ENCODE assay signal across 1 cellular context in the genomic region with DNA sequence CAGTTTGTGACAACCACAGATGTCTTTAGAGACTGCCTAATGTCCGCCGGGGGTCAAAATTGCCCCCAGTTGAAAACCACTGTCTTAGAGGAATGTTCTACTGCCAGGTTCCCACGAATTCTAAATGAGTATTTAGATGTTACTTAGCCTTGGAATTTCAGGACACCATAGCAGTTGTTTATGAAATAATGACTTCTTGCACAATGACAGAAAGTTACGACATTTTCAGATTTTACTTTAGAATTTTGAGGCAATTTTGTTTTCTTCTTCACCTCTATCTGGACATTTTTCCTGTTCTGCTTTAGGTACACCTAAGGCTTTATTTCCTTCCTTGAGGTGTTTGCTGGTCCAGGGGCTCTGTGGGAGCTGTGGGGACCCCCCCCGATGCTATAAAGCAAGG.
TF ChIP-seq lines count a peak whose summit lies in the region.

No MANE protein-coding gene starts in this region.

TF ChIP-seq in GM23338, 12 proteins besides CTCF, POLR2A, EP300 and RAD21 (continued from another document):
- TF ChIP-seq, protein P1, sequence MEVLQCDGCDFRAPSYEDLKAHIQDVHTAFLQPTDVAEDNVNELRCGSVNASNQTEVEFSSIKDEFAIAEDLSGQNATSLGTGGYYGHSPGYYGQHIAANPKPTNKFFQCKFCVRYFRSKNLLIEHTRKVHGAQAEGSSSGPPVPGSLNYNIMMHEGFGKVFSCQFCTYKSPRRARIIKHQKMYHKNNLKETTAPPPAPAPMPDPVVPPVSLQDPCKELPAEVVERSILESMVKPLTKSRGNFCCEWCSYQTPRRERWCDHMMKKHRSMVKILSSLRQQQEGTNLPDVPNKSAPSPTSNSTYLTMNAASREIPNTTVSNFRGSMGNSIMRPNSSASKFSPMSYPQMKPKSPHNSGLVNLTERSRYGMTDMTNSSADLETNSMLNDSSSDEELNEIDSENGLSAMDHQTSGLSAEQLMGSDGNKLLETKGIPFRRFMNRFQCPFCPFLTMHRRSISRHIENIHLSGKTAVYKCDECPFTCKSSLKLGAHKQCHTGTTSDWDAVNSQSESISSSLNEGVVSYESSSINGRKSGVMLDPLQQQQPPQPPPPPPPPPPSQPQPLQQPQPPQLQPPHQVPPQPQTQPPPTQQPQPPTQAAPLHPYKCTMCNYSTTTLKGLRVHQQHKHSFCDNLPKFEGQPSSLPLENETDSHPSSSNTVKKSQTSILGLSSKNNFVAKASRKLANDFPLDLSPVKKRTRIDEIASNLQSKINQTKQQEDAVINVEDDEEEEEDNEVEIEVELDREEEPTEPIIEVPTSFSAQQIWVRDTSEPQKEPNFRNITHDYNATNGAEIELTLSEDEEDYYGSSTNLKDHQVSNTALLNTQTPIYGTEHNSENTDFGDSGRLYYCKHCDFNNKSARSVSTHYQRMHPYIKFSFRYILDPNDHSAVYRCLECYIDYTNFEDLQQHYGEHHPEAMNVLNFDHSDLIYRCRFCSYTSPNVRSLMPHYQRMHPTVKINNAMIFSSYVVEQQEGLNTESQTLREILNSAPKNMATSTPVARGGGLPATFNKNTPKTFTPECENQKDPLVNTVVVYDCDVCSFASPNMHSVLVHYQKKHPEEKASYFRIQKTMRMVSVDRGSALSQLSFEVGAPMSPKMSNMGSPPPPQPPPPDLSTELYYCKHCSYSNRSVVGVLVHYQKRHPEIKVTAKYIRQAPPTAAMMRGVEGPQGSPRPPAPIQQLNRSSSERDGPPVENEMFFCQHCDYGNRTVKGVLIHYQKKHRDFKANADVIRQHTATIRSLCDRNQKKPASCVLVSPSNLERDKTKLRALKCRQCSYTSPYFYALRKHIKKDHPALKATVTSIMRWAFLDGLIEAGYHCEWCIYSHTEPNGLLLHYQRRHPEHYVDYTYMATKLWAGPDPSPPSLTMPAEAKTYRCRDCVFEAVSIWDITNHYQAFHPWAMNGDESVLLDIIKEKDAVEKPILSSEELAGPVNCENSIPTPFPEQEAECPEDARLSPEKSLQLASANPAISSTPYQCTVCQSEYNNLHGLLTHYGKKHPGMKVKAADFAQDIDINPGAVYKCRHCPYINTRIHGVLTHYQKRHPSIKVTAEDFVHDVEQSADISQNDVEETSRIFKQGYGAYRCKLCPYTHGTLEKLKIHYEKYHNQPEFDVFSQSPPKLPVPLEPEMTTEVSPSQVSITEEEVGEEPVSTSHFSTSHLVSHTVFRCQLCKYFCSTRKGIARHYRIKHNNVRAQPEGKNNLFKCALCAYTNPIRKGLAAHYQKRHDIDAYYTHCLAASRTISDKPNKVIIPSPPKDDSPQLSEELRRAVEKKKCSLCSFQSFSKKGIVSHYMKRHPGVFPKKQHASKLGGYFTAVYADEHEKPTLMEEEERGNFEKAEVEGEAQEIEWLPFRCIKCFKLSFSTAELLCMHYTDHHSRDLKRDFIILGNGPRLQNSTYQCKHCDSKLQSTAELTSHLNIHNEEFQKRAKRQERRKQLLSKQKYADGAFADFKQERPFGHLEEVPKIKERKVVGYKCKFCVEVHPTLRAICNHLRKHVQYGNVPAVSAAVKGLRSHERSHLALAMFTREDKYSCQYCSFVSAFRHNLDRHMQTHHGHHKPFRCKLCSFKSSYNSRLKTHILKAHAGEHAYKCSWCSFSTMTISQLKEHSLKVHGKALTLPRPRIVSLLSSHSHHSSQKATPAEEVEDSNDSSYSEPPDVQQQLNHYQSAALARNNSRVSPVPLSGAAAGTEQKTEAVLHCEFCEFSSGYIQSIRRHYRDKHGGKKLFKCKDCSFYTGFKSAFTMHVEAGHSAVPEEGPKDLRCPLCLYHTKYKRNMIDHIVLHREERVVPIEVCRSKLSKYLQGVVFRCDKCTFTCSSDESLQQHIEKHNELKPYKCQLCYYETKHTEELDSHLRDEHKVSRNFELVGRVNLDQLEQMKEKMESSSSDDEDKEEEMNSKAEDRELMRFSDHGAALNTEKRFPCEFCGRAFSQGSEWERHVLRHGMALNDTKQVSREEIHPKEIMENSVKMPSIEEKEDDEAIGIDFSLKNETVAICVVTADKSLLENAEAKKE (CRISPR knock-in tag; IDR thresholded peaks at IDR 0.05), result no peak
- TF ChIP-seq STAT1 (IDR thresholded peaks at IDR 0.05; ENCODE audit: unreplicated experiment) (no peak), POLR2AphosphoS5 (IDR thresholded peaks at IDR 0.05; ENCODE audit: low read depth) (no peak), ZNF114 (CRISPR knock-in tag; IDR thresholded peaks at IDR 0.05) (no peak), EZH2 (IDR thresholded peaks at IDR 0.05; ENCODE audit: low read depth, unreplicated experiment) (no peak), ZNF331 (CRISPR knock-in tag; IDR thresholded peaks at IDR 0.05; ENCODE audit: low read depth) (no peak), CREB1 (CRISPR knock-in tag; IDR thresholded peaks at IDR 0.05; ENCODE audit: low read depth) (no peak), JUNB (IDR thresholded peaks at IDR 0.05; ENCODE audit: unreplicated experiment) (no peak)
- TF ChIP-seq, protein P2, sequence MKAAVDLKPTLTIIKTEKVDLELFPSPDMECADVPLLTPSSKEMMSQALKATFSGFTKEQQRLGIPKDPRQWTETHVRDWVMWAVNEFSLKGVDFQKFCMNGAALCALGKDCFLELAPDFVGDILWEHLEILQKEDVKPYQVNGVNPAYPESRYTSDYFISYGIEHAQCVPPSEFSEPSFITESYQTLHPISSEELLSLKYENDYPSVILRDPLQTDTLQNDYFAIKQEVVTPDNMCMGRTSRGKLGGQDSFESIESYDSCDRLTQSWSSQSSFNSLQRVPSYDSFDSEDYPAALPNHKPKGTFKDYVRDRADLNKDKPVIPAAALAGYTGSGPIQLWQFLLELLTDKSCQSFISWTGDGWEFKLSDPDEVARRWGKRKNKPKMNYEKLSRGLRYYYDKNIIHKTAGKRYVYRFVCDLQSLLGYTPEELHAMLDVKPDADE (IDR thresholded peaks at IDR 0.05), result no peak
- TF ChIP-seq, protein P3, sequence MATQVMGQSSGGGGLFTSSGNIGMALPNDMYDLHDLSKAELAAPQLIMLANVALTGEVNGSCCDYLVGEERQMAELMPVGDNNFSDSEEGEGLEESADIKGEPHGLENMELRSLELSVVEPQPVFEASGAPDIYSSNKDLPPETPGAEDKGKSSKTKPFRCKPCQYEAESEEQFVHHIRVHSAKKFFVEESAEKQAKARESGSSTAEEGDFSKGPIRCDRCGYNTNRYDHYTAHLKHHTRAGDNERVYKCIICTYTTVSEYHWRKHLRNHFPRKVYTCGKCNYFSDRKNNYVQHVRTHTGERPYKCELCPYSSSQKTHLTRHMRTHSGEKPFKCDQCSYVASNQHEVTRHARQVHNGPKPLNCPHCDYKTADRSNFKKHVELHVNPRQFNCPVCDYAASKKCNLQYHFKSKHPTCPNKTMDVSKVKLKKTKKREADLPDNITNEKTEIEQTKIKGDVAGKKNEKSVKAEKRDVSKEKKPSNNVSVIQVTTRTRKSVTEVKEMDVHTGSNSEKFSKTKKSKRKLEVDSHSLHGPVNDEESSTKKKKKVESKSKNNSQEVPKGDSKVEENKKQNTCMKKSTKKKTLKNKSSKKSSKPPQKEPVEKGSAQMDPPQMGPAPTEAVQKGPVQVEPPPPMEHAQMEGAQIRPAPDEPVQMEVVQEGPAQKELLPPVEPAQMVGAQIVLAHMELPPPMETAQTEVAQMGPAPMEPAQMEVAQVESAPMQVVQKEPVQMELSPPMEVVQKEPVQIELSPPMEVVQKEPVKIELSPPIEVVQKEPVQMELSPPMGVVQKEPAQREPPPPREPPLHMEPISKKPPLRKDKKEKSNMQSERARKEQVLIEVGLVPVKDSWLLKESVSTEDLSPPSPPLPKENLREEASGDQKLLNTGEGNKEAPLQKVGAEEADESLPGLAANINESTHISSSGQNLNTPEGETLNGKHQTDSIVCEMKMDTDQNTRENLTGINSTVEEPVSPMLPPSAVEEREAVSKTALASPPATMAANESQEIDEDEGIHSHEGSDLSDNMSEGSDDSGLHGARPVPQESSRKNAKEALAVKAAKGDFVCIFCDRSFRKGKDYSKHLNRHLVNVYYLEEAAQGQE (IDR thresholded peaks at IDR 0.05; ENCODE audit: unreplicated experiment), result no peak
TF ChIP-seq in GM23338: peak in this region for 0.
